In the genomic region with DNA sequence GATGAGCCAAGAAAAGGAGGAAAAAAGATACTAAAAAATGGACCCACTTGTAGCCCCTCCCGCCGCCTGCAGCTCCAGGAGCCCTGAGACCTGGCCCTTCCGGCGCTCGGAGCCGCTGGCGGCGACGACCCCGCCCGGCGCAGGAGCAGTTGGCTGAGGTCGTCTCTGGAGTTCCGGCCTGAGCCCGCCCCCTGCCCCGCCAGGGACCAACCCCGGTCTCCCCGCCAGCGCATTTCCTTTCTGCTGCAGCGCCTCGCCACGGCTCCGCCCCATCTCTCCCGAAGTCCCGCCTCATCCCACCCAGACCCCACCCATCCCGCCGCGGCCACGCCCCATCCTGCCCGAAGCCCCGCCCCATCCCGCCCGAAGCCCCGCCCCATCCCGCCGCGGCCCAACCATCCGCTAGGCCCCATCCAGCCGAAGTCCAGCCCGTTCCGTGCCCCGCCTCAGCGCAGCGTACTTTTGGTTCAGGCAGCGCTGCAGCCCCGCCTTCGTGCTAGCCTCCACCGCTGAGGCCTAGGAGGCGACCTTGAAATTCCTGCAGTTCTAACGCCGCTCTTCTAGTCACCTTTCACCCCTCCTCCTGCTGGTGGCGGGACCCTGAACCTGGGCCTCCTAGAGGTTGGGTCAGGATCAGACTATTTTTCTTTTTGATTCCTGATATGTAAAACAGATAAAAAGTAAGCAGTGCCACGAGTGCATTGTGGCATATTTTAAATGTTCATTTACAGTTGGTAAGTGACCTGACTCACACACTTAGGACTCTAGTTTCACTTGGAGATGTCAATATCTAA, we compare ENCODE assay signal across 8 cellular contexts. TPM values are rescaled to one million over a fixed set of nuclear protein-coding genes. Genes with fewer than 3 reads are reported as not detected.
DNase-seq lines count a peak whose midpoint lies in the region; ATAC-seq and TF ChIP-seq lines count a peak whose summit lies in the region.

A gene with protein sequence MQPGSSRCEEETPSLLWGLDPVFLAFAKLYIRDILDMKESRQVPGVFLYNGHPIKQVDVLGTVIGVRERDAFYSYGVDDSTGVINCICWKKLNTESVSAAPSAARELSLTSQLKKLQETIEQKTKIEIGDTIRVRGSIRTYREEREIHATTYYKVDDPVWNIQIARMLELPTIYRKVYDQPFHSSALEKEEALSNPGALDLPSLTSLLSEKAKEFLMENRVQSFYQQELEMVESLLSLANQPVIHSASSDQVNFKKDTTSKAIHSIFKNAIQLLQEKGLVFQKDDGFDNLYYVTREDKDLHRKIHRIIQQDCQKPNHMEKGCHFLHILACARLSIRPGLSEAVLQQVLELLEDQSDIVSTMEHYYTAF (minus strand): TSS at position 132 of the 794 bp plus-strand sequence. CDS start 590 bp downstream, outside the sequence.

- ATAC-seq in natural killer cell treated with Interleukin-12 subunit alpha and Interleukin-12 subunit beta and Interleukin-15 and Interleukin-18, amount 100 ng/mL, for 72 hours = peak; percentile 98
- peak; percentile 95 for ATAC-seq in stimulated activated naive CD8-positive, alpha-beta T cell treated with anti-CD3 and anti-CD28 coated beads, Interleukin-15, Interleukin-2, amounts not matched to agents 100 U/mL and 50 U/mL, for 24 hours

- DNase-seq in EH (ENCODE audit: low read depth) = peak; percentile 97
- peak; percentile 92 for DNase-seq in GOT3 (lab: John Stamatoyannopoulos, UW)
- DNase-seq in LNCaP clone FGC (ENCODE audit: low read depth) = peak; percentile 90
- peak; percentile 97 for DNase-seq in RWPE1 (ENCODE audit: low spot score)
- peak; percentile 95 for DNase-seq in activated T-helper 2 cell treated with anti-CD3 and anti-CD28 coated beads, Interferon-gamma antibody, Interleukin-2, Interleukin-4, amounts not matched to agents 10 μg/mL and 5 μg/mL and 100 μg/mL, durations not matched to agents 14 hours and 24 hours and 36 hours (ENCODE audit: low spot score)
- DNase-seq in fibroblast of peridontal ligament (ENCODE audit: extremely low read depth) = peak; percentile 93
- peak; percentile 98 for DNase-seq in natural killer cell treated with Interleukin-12 subunit alpha and Interleukin-12 subunit beta and Interleukin-15 and Interleukin-18, amount 100 ng/mL, for 72 hours (ENCODE audit: low spot score)
- peak; percentile 97 for DNase-seq in stimulated activated naive CD8-positive, alpha-beta T cell treated with anti-CD3 and anti-CD28 coated beads, Interleukin-15, Interleukin-2, amounts not matched to agents 100 U/mL and 50 U/mL, for 24 hours

- peaks cover 9% of the 10 kb centered on the region for H3K9me3 Mint-ChIP-seq in activated T-helper 2 cell treated with anti-CD3 and anti-CD28 coated beads, Interferon-gamma antibody, Interleukin-2, Interleukin-4, amounts not matched to agents 10 μg/mL and 5 μg/mL and 100 μg/mL, durations not matched to agents 14 hours and 24 hours and 36 hours
- H3K9me3 Mint-ChIP-seq in natural killer cell treated with Interleukin-12 subunit alpha and Interleukin-12 subunit beta and Interleukin-15 and Interleukin-18, amount 100 ng/mL, for 72 hours = no peaks in the 10 kb centered on the region

- intact Hi-C loops in activated T-helper 2 cell treated with anti-CD3 and anti-CD28 coated beads, Interferon-gamma antibody, Interleukin-2, Interleukin-4, amounts not matched to agents 10 μg/mL and 5 μg/mL and 100 μg/mL, durations not matched to agents 14 hours and 24 hours and 36 hours (cut with micrococcal nuclease) = loop anchor here (1.0 to 2.0 kb wide), 5 partner anchors 10 to 351 kb away; a partner anchor contains a TSS

- TF ChIP-seq CTCF in LNCaP clone FGC (IDR thresholded peaks at IDR 0.05; ENCODE audit: control insufficient read depth, extremely low read depth, insufficient read depth) (0 out of 2 replicates have a peak, but pooled peaks have one; percentile 4), RWPE1 (conservative IDR thresholded peaks at IDR 0.05; ENCODE audit: low read depth) (no peak)

- peaks cover 26% of the 10 kb centered on the region for H3K36me3 Mint-ChIP-seq in activated T-helper 2 cell treated with anti-CD3 and anti-CD28 coated beads, Interferon-gamma antibody, Interleukin-2, Interleukin-4, amounts not matched to agents 10 μg/mL and 5 μg/mL and 100 μg/mL, durations not matched to agents 14 hours and 24 hours and 36 hours (ENCODE audit: low read depth)
- no peaks in the 10 kb centered on the region for H3K36me3 Mint-ChIP-seq in natural killer cell treated with Interleukin-12 subunit alpha and Interleukin-12 subunit beta and Interleukin-15 and Interleukin-18, amount 100 ng/mL, for 72 hours

- peak within 1 kb of the TSS; percentile 99 for H3K27ac ChIP-seq in RWPE1

- POLR2A ChIA-PET in RWPE1 (lab: Yijun Ruan, JAX; ENCODE audit: low non-redundant PET) = no interaction called here

- H3K4me3 ChIP-seq in LNCaP clone FGC (ENCODE audit: low read depth, low read length) = peak within 1 kb of the TSS; percentile 85

- peak within 1 kb of the TSS; percentile 86 for H3K4me3 Mint-ChIP-seq in activated T-helper 2 cell treated with anti-CD3 and anti-CD28 coated beads, Interferon-gamma antibody, Interleukin-2, Interleukin-4, amounts not matched to agents 10 μg/mL and 5 μg/mL and 100 μg/mL, durations not matched to agents 14 hours and 24 hours and 36 hours (ENCODE audit: low read depth)
- H3K4me3 Mint-ChIP-seq in natural killer cell treated with Interleukin-12 subunit alpha and Interleukin-12 subunit beta and Interleukin-15 and Interleukin-18, amount 100 ng/mL, for 72 hours = peak within 1 kb of the TSS; percentile 97

- peak within 1 kb of the TSS; percentile 96 for H3K27ac Mint-ChIP-seq in activated T-helper 2 cell treated with anti-CD3 and anti-CD28 coated beads, Interferon-gamma antibody, Interleukin-2, Interleukin-4, amounts not matched to agents 10 μg/mL and 5 μg/mL and 100 μg/mL, durations not matched to agents 14 hours and 24 hours and 36 hours
- peak within 1 kb of the TSS; percentile 96 to 97 for H3K27ac Mint-ChIP-seq in natural killer cell treated with Interleukin-12 subunit alpha and Interleukin-12 subunit beta and Interleukin-15 and Interleukin-18, amount 100 ng/mL, for 72 hours

- peaks cover 31% of the 10 kb centered on the region for H3K4me1 Mint-ChIP-seq in activated T-helper 2 cell treated with anti-CD3 and anti-CD28 coated beads, Interferon-gamma antibody, Interleukin-2, Interleukin-4, amounts not matched to agents 10 μg/mL and 5 μg/mL and 100 μg/mL, durations not matched to agents 14 hours and 24 hours and 36 hours (ENCODE audit: low read depth)
- peaks cover 31 to 37% of the 10 kb centered on the region in 2 donors for H3K4me1 Mint-ChIP-seq in natural killer cell treated with Interleukin-12 subunit alpha and Interleukin-12 subunit beta and Interleukin-15 and Interleukin-18, amount 100 ng/mL, for 72 hours (ENCODE audit: low read depth in 2 of 2)

- no peaks in the 10 kb centered on the region for H3K27me3 Mint-ChIP-seq in activated T-helper 2 cell treated with anti-CD3 and anti-CD28 coated beads, Interferon-gamma antibody, Interleukin-2, Interleukin-4, amounts not matched to agents 10 μg/mL and 5 μg/mL and 100 μg/mL, durations not matched to agents 14 hours and 24 hours and 36 hours (ENCODE audit: low read depth)
- H3K27me3 Mint-ChIP-seq in natural killer cell treated with Interleukin-12 subunit alpha and Interleukin-12 subunit beta and Interleukin-15 and Interleukin-18, amount 100 ng/mL, for 72 hours = no peaks in the 10 kb centered on the region

- CTCF ChIA-PET in RWPE1 (lab: Yijun Ruan, JAX) = interaction anchor here (0.6 kb wide), 1 partner anchor 543 kb away, joined by 6 read pairs; no protein-coding TSS in a partner anchor

RNA-seq across cellular contexts. Expression of the gene that starts here (rescaled TPM):
- total RNA-seq in activated T-helper 2 cell treated with anti-CD3 and anti-CD28 coated beads, Interferon-gamma antibody, Interleukin-2, Interleukin-4, amounts not matched to agents 10 μg/mL and 5 μg/mL and 100 μg/mL, durations not matched to agents 14 hours and 24 hours and 36 hours = 21.7 and 25.1 TPM in 2 replicates
- 10 to 100 TPM; 11.4 to 14.5 TPM for total RNA-seq in natural killer cell treated with Interleukin-12 subunit alpha and Interleukin-12 subunit beta and Interleukin-15 and Interleukin-18, amount 100 ng/mL, for 72 hours

Comparison
In these comparisons a context has a peak if more than half of its experiments do, and no peak if none do; other contexts are left out.
1. Peak in every context shown above with its lines: DNase-seq, ATAC-seq, H3K4me3 ChIP-seq and H3K27ac ChIP-seq.